In genomic region chr22:47157486-47158270, GRCh38 we compare ENCODE assay signal across 16 cellular contexts.
DNase-seq lines count a peak whose midpoint lies in the region; ATAC-seq, FAIRE-seq and TF ChIP-seq lines count a peak whose summit lies in the region.
"Had no signal": no experiment of that assay in that cellular context is flagged by ENCODE, and none has a peak within 500 bp of the region (broad histone marks: within the 10 kb centered on the region; RNA-seq: fewer than 3 reads in every experiment).

No MANE protein-coding gene starts in this region.

- CTCF ChIA-PET in WTC11 (lab: Charles Lee): interaction anchor here (0.9 kb wide), 1 partner anchor 331 kb away, joined by 3 read pairs; no protein-coding TSS in a partner anchor

- peak; percentile 18 for DNase-seq in left ventricle myocardium superior
- DNase-seq in left cardiac atrium: no peak
- no peak for DNase-seq in WTC11 (ENCODE audit: low spot score)
- DNase-seq in kidney: peak; percentile 69
- no peak for DNase-seq in activated T-helper 2 cell treated with anti-CD3 and anti-CD28 coated beads, Interferon-gamma antibody, Interleukin-2, Interleukin-4, amounts not matched to agents 10 μg/mL and 5 μg/mL and 100 μg/mL, durations not matched to agents 14 hours and 24 hours and 36 hours (ENCODE audit: low spot score)
- DNase-seq in GM03348 (ENCODE audit: low spot score): no peak
- DNase-seq: 8988T; CD4-positive, alpha-beta memory T cell; DMS153; DMS79; GDM1; GM23248; H7 had no signal

- FAIRE-seq in kidney (lab: Jason Lieb, UNC): no peak

- no peak overlapping the region for H3K4me3 ChIP-seq in kidney (ENCODE audit: low read length in 2 of 2)
- H3K4me3 ChIP-seq: BLaER1, GM23248 had no signal

- TF ChIP-seq CTCF in WTC11 (IDR thresholded peaks at IDR 0.05) (no peak), kidney (IDR thresholded peaks at IDR 0.05; ENCODE audit: borderline replicate concordance, extremely low read depth, insufficient read depth) (no peak)

- no peak overlapping the region for H3K27ac ChIP-seq in kidney (ENCODE audit: low read depth in 2 of 2, low read length in 2 of 2)
- H3K27ac ChIP-seq: BLaER1, GM23248 had no signal

- no peaks in the 10 kb centered on the region for H3K27me3 Mint-ChIP-seq in WTC11 (ENCODE audit: low read depth)
- H3K27me3 Mint-ChIP-seq in activated T-helper 2 cell treated with anti-CD3 and anti-CD28 coated beads, Interferon-gamma antibody, Interleukin-2, Interleukin-4, amounts not matched to agents 10 μg/mL and 5 μg/mL and 100 μg/mL, durations not matched to agents 14 hours and 24 hours and 36 hours (ENCODE audit: low read depth): no peaks in the 10 kb centered on the region
- H3K27me3 Mint-ChIP-seq: CD4-positive, alpha-beta memory T cell had no signal

- H3K36me3 Mint-ChIP-seq in WTC11: no peaks in the 10 kb centered on the region
- no peaks in the 10 kb centered on the region for H3K36me3 Mint-ChIP-seq in activated T-helper 2 cell treated with anti-CD3 and anti-CD28 coated beads, Interferon-gamma antibody, Interleukin-2, Interleukin-4, amounts not matched to agents 10 μg/mL and 5 μg/mL and 100 μg/mL, durations not matched to agents 14 hours and 24 hours and 36 hours (ENCODE audit: low read depth)

- H3K27ac Mint-ChIP-seq in WTC11: peak overlapping the region; percentile 53
- H3K27ac Mint-ChIP-seq in activated T-helper 2 cell treated with anti-CD3 and anti-CD28 coated beads, Interferon-gamma antibody, Interleukin-2, Interleukin-4, amounts not matched to agents 10 μg/mL and 5 μg/mL and 100 μg/mL, durations not matched to agents 14 hours and 24 hours and 36 hours: no peak overlapping the region
- H3K27ac Mint-ChIP-seq: CD14-positive monocyte had no signal

- H3K9me3 Mint-ChIP-seq in WTC11: no peaks in the 10 kb centered on the region
- no peaks in the 10 kb centered on the region for H3K9me3 Mint-ChIP-seq in activated T-helper 2 cell treated with anti-CD3 and anti-CD28 coated beads, Interferon-gamma antibody, Interleukin-2, Interleukin-4, amounts not matched to agents 10 μg/mL and 5 μg/mL and 100 μg/mL, durations not matched to agents 14 hours and 24 hours and 36 hours

- H3K9me3 ChIP-seq in kidney (ENCODE audit: control insufficient read depth in 1 of 2, low read length in 2 of 2): no peaks in the 10 kb centered on the region
- H3K9me3 ChIP-seq: BLaER1 had no signal

- no peak overlapping the region for H3K9ac ChIP-seq in kidney (ENCODE audit: low read length in 2 of 2)
- H3K9ac ChIP-seq: BLaER1, GM23248 had no signal

- ATAC-seq in left ventricle myocardium superior: no peak
- no peak for ATAC-seq in left cardiac atrium
- no peak for ATAC-seq in WTC11
- ATAC-seq in HG02588 (IDR thresholded peaks at IDR 0.05; ENCODE audit: unreplicated experiment): no peak

- H3K36me3 ChIP-seq in kidney (ENCODE audit: control insufficient read depth in 1 of 2, insufficient read depth in 2 of 2, low read length in 2 of 2): peaks cover 0 to 4% of the 10 kb centered on the region in 2 donors

- H3K4me1 Mint-ChIP-seq in WTC11: no peaks in the 10 kb centered on the region
- H3K4me1 Mint-ChIP-seq in activated T-helper 2 cell treated with anti-CD3 and anti-CD28 coated beads, Interferon-gamma antibody, Interleukin-2, Interleukin-4, amounts not matched to agents 10 μg/mL and 5 μg/mL and 100 μg/mL, durations not matched to agents 14 hours and 24 hours and 36 hours (ENCODE audit: low read depth): no peaks in the 10 kb centered on the region
- H3K4me1 Mint-ChIP-seq: CD14-positive monocyte had no signal

- intact Hi-C loops in left ventricle myocardium superior (cut with micrococcal nuclease) (no loop called here), left cardiac atrium (cut with DNase I) (no loop called here), kidney (cut with DNase I) (no loop called here)
- intact Hi-C loops in activated T-helper 2 cell treated with anti-CD3 and anti-CD28 coated beads, Interferon-gamma antibody, Interleukin-2, Interleukin-4, amounts not matched to agents 10 μg/mL and 5 μg/mL and 100 μg/mL, durations not matched to agents 14 hours and 24 hours and 36 hours (cut with micrococcal nuclease): no loop called here

- POLR2A ChIA-PET in WTC11 (lab: Charles Lee): no interaction called here

- no peak overlapping the region for H3K4me3 Mint-ChIP-seq in WTC11
- H3K4me3 Mint-ChIP-seq in activated T-helper 2 cell treated with anti-CD3 and anti-CD28 coated beads, Interferon-gamma antibody, Interleukin-2, Interleukin-4, amounts not matched to agents 10 μg/mL and 5 μg/mL and 100 μg/mL, durations not matched to agents 14 hours and 24 hours and 36 hours (ENCODE audit: low read depth): no peak overlapping the region
- H3K4me3 Mint-ChIP-seq: CD14-positive monocyte; CD4-positive, alpha-beta memory T cell had no signal

- H3K4me1 ChIP-seq in kidney (ENCODE audit: control insufficient read depth in 1 of 2, insufficient read depth in 1 of 2, low read depth in 1 of 2, low read length in 2 of 2): peaks cover 0 to 2% of the 10 kb centered on the region in 2 donors

TF ChIP-seq in WTC11, 78 proteins besides CTCF, POLR2A, EP300 and RAD21:
- TF ChIP-seq ZNF232 (CRISPR knock-in tag; IDR thresholded peaks at IDR 0.05) (no peak), ZNF138 (CRISPR knock-in tag; conservative IDR thresholded peaks at IDR 0.05) (no peak), PREB (CRISPR knock-in tag; IDR thresholded peaks at IDR 0.05; ENCODE audit: borderline replicate concordance) (no peak), ZNF416 (CRISPR knock-in tag; IDR thresholded peaks at IDR 0.05) (no peak), AFF4 (CRISPR knock-in tag; IDR thresholded peaks at IDR 0.05; ENCODE audit: borderline replicate concordance) (no peak), IRF1 (CRISPR knock-in tag; IDR thresholded peaks at IDR 0.05) (no peak), SMAD4 (CRISPR knock-in tag; IDR thresholded peaks at IDR 0.05) (no peak), TEAD1 (CRISPR knock-in tag; IDR thresholded peaks at IDR 0.05) (no peak), GABPB1 (CRISPR knock-in tag; IDR thresholded peaks at IDR 0.05) (no peak), USF2 (CRISPR knock-in tag; IDR thresholded peaks at IDR 0.05) (no peak), FOXP1 (CRISPR knock-in tag; IDR thresholded peaks at IDR 0.05; ENCODE audit: borderline replicate concordance) (no peak)

Comparison
In these comparisons a context has a peak if more than half of its experiments do, and no peak if none do; other contexts are left out.
1. DNase-seq: peak in left ventricle myocardium superior (single experiment) and kidney (single experiment); none in left cardiac atrium (single experiment), WTC11 (single experiment), activated T-helper 2 cell treated with anti-CD3 and anti-CD28 coated beads, Interferon-gamma antibody, Interleukin-2, Interleukin-4, amounts not matched to agents 10 μg/mL and 5 μg/mL and 100 μg/mL, durations not matched to agents 14 hours and 24 hours and 36 hours (single experiment) and GM03348 (single experiment).